Comparison of ENCODE assay signal across 20 cellular contexts in the genomic region with DNA sequence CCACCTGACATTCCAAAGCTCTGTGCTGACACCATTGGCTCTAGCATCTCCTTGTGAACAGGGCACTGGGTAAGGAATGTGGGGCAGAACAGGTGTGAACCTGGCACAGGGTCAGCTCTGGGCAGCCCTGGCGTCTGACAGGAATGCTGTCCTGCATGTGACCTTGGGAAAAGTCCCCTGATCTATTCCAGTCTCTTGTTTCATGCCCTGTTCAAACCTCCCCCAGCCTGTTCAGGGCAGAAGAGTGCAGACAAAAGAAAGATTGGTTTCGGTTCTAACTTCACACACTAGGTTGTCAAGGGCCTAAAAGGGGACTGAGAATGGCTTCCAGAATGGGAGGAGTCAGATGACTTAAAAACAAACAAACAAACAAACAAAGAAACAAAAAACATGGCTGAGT. TPM values are rescaled to one million over a fixed set of nuclear protein-coding genes. Genes with fewer than 3 reads are reported as not detected.
"Had no signal": no experiment of that assay in that cellular context is flagged by ENCODE, and none has a peak within 500 bp of the region (broad histone marks: within the 10 kb centered on the region; RNA-seq: fewer than 3 reads in every experiment).

No MANE protein-coding gene starts in this region.

- H3K4me1 Mint-ChIP-seq: stimulated activated naive B cell treated with anti-CD40 and anti-IgM and Interleukin-4, amounts not matched to agents 10 μg/mL and 1 μg/mL and 100 μg/mL, for 72 hours had no signal

- DNase-seq: activated CD4-positive, alpha-beta T cell treated with anti-CD3 and anti-CD28 coated beads for 1 hour; activated CD4-positive, alpha-beta T cell treated with anti-CD3 and anti-CD28 coated beads, Interleukin-2, amount 50 U/mL, for 4 hours; activated effector memory CD4-positive, alpha-beta T cell treated with anti-CD3 and anti-CD28 coated beads, Interleukin-2, amount 50 U/mL, for 16 hours; activated naive CD4-positive, alpha-beta T cell treated with anti-CD3 and anti-CD28 coated beads, Interleukin-2, amount 50 U/mL, for 16 hours; activated T-cell treated with anti-CD3 and anti-CD28 coated beads, Interleukin-2, amount 50 U/mL, for 72 hours; aorta; cortex of kidney; effector CD4-positive, alpha-beta T cell; heart right ventricle; kidney glomerular epithelial cell; ovary; stimulated activated naive B cell treated with anti-CD40 and anti-IgM and Interleukin-4, amounts not matched to agents 10 μg/mL and 1 μg/mL and 100 μg/mL, for 72 hours; T-helper 17 cell; tibial artery had no signal

- H3K27ac Mint-ChIP-seq: activated T-cell treated with anti-CD3 and anti-CD28 coated beads, Interleukin-2, amount 50 U/mL, for 72 hours; nephron; stimulated activated naive B cell treated with anti-CD40 and anti-IgM and Interleukin-4, amounts not matched to agents 10 μg/mL and 1 μg/mL and 100 μg/mL, for 72 hours; T-helper 17 cell had no signal

- H3K27me3 ChIP-seq: gastroesophageal sphincter, ovary had no signal

- ATAC-seq: activated T-cell treated with anti-CD3 and anti-CD28 coated beads, Interleukin-2, amount 50 U/mL, for 72 hours; esophagus mucosa; gastroesophageal sphincter; heart right ventricle; sciatic nerve; stimulated activated naive B cell treated with anti-CD40 and anti-IgM and Interleukin-4, amounts not matched to agents 10 μg/mL and 1 μg/mL and 100 μg/mL, for 72 hours; T-helper 17 cell had no signal

- H3K9me3 Mint-ChIP-seq: activated T-cell treated with anti-CD3 and anti-CD28 coated beads, Interleukin-2, amount 50 U/mL, for 72 hours; nephron; stimulated activated naive B cell treated with anti-CD40 and anti-IgM and Interleukin-4, amounts not matched to agents 10 μg/mL and 1 μg/mL and 100 μg/mL, for 72 hours had no signal

- H3K4me3 ChIP-seq: gastroesophageal sphincter, heart right ventricle, ovary, tibial artery had no signal

- H3K36me3 ChIP-seq: gastroesophageal sphincter, ovary, tibial artery had no signal

- H3K9me3 ChIP-seq: gastroesophageal sphincter, ovary, tibial artery had no signal

- H3K4me3 Mint-ChIP-seq: activated T-cell treated with anti-CD3 and anti-CD28 coated beads, Interleukin-2, amount 50 U/mL, for 72 hours; nephron; stimulated activated naive B cell treated with anti-CD40 and anti-IgM and Interleukin-4, amounts not matched to agents 10 μg/mL and 1 μg/mL and 100 μg/mL, for 72 hours; T-helper 17 cell had no signal

- H3K4me1 ChIP-seq: gastroesophageal sphincter, tibial artery had no signal

- H3K36me3 Mint-ChIP-seq: stimulated activated naive B cell treated with anti-CD40 and anti-IgM and Interleukin-4, amounts not matched to agents 10 μg/mL and 1 μg/mL and 100 μg/mL, for 72 hours had no signal

- H3K27ac ChIP-seq: gastroesophageal sphincter, heart right ventricle, ovary, tibial artery, VCaP had no signal

RNA-seq across cellular contexts. Expression of gene PADI2, which starts 37.8 kb away (rescaled TPM):
- total RNA-seq: activated CD8-positive, alpha-beta memory T cell treated with anti-CD3 and anti-CD28 coated beads for 36 hours had no signal
